In genomic region chr4:38150766-38151165, GRCh38 we compare ENCODE assay signal across 1 cellular context.
TF ChIP-seq lines count a peak whose summit lies in the region.

No MANE protein-coding gene starts in this region.

TF ChIP-seq in SK-N-SH treated with all-trans-retinoic acid at 6 μM for 48 hours, 23 proteins besides CTCF, POLR2A, EP300 and RAD21:
- TF ChIP-seq ISL1 (CRISPR knock-in tag; IDR thresholded peaks at IDR 0.05), result peak; percentile 11
- no peak for TF ChIP-seq ZNF565 (CRISPR knock-in tag; conservative IDR thresholded peaks at IDR 0.05; ENCODE audit: low read depth)
- peak; percentile 52; the same call in 1 of the 2 replicates for TF ChIP-seq TOX (CRISPR knock-in tag; IDR thresholded peaks at IDR 0.05; ENCODE audit: borderline replicate concordance)
- TF ChIP-seq, protein P1, sequence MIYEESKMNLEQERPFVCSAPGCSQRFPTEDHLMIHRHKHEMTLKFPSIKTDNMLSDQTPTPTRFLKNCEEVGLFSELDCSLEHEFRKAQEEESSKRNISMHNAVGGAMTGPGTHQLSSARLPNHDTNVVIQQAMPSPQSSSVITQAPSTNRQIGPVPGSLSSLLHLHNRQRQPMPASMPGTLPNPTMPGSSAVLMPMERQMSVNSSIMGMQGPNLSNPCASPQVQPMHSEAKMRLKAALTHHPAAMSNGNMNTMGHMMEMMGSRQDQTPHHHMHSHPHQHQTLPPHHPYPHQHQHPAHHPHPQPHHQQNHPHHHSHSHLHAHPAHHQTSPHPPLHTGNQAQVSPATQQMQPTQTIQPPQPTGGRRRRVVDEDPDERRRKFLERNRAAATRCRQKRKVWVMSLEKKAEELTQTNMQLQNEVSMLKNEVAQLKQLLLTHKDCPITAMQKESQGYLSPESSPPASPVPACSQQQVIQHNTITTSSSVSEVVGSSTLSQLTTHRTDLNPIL (CRISPR knock-in tag; IDR thresholded peaks at IDR 0.05; ENCODE audit: low read depth), result 0 out of 2 replicates have a peak, but pooled peaks have one; percentile 42
- TF ChIP-seq RARB (CRISPR knock-in tag; IDR thresholded peaks at IDR 0.05), result no peak
